Comparison of ENCODE assay signal across 20 cellular contexts in the genomic region with DNA sequence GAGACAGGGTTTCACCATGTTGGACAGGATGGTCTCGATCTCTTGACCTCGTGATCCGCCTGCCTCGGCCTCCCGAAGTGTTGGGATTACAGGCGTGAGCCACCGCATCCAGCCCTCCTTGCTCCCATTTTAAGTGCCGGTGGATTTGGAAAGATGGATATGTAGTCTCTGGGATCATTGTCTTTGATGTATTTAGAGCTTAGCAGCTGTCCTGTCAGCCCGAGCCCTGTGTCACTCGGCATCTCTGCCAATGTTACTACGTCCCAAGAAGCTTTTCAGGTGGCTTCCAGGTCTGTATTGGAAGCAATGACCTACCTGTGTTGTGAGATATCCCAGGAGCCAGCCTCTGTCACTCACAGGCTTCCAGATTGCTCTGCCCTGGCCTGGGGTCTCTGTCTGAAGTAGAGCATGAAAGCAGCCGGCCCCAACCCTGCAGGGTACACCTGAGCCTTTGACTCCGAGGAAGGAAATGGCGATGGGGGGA. TPM values are rescaled to one million over a fixed set of nuclear protein-coding genes. Genes with fewer than 3 reads are reported as not detected.
DNase-seq lines count a peak whose midpoint lies in the region; ATAC-seq and TF ChIP-seq lines count a peak whose summit lies in the region.
"Had no signal": no experiment of that assay in that cellular context is flagged by ENCODE, and none has a peak within 500 bp of the region (broad histone marks: within the 10 kb centered on the region; RNA-seq: fewer than 3 reads in every experiment).

No MANE protein-coding gene starts in this region.

- H3K4me1 ChIP-seq in CD4-positive, CD25-positive, alpha-beta regulatory T cell (ENCODE audit: control insufficient read depth, insufficient read depth, low read length, poor library complexity, severe bottlenecking), result peaks cover 79% of the 10 kb centered on the region
- peaks cover 21% of the 10 kb centered on the region for H3K4me1 ChIP-seq in foreskin keratinocyte
- H3K4me1 ChIP-seq: prostate gland had no signal

- no peak overlapping the region for H3K27ac ChIP-seq in CD4-positive, CD25-positive, alpha-beta regulatory T cell (ENCODE audit: insufficient read depth, low read length, poor library complexity, severe bottlenecking)
- no peak overlapping the region for H3K27ac ChIP-seq in foreskin keratinocyte
- H3K27ac ChIP-seq: HL-60, left lung, prostate gland, transverse colon had no signal

- H3K4me3 ChIP-seq in CD4-positive, CD25-positive, alpha-beta regulatory T cell (ENCODE audit: low read depth, low read length), result no peak overlapping the region
- H3K4me3 ChIP-seq: left lung, prostate gland, transverse colon had no signal

- no peaks in the 10 kb centered on the region for H3K36me3 ChIP-seq in CD4-positive, CD25-positive, alpha-beta regulatory T cell (ENCODE audit: control insufficient read depth, insufficient read depth, low read length)
- H3K36me3 ChIP-seq: left lung, prostate gland, transverse colon had no signal

- TF ChIP-seq CTCF in foreskin keratinocyte (conservative IDR thresholded peaks at IDR 0.05) (no peak), endothelial cell (IDR thresholded peaks at IDR 0.05; ENCODE audit: unreplicated experiment) (no peak)

- no peak overlapping the region for H3K4me3 Mint-ChIP-seq in activated CD4-positive, alpha-beta T cell treated with anti-CD3 and anti-CD28 coated beads for 36 hours
- H3K4me3 Mint-ChIP-seq in CD4-positive, CD25-positive, alpha-beta regulatory T cell, result peak overlapping the region in 3 of 4 donors; percentile 16 to 61 (median 58)
- H3K4me3 Mint-ChIP-seq in activated T-helper 1 cell treated with anti-CD3 and anti-CD28 coated beads, Interleukin-12 subunit alpha, Interleukin-12 subunit beta, Interleukin-2, Interleukin-4 antibody, amounts not matched to agents 30 ng/mL and 10 ng/mL and 1 ng/mL, durations not matched to agents 14 hours and 24 hours and 36 hours, result no peak overlapping the region
- peak overlapping the region in 5 of 10 donors; percentile 13 to 69 (median 31) for H3K4me3 Mint-ChIP-seq in naive thymus-derived CD8-positive, alpha-beta T cell
- H3K4me3 Mint-ChIP-seq in endothelial cell (ENCODE audit: unreplicated experiment), result no peak overlapping the region

- no peaks in the 10 kb centered on the region for H3K9me3 ChIP-seq in CD4-positive, CD25-positive, alpha-beta regulatory T cell (ENCODE audit: control insufficient read depth in 2 of 2, low read length in 2 of 2)
- H3K9me3 ChIP-seq: left lung, prostate gland, transverse colon had no signal

- H3K4me1 Mint-ChIP-seq in activated CD4-positive, alpha-beta T cell treated with anti-CD3 and anti-CD28 coated beads for 36 hours, result peaks cover 92% of the 10 kb centered on the region
- H3K4me1 Mint-ChIP-seq in CD4-positive, CD25-positive, alpha-beta regulatory T cell, result peaks cover 44 to 91% (median 71%) of the 10 kb centered on the region in 4 donors
- peaks cover 86% of the 10 kb centered on the region for H3K4me1 Mint-ChIP-seq in activated T-helper 1 cell treated with anti-CD3 and anti-CD28 coated beads, Interleukin-12 subunit alpha, Interleukin-12 subunit beta, Interleukin-2, Interleukin-4 antibody, amounts not matched to agents 30 ng/mL and 10 ng/mL and 1 ng/mL, durations not matched to agents 14 hours and 24 hours and 36 hours (ENCODE audit: low read depth)
- H3K4me1 Mint-ChIP-seq in naive thymus-derived CD8-positive, alpha-beta T cell, result peaks cover 51 to 96% (median 81%) of the 10 kb centered on the region in 4 donors
- H3K4me1 Mint-ChIP-seq in endothelial cell (ENCODE audit: unreplicated experiment), result peaks cover 59% of the 10 kb centered on the region

- CTCF ChIA-PET in activated CD4-positive, alpha-beta T cell treated with anti-CD3 and anti-CD28 coated beads for 36 hours (lab: Charles Lee), result interaction anchor here (0.8 to 3.0 kb wide), 7 partner anchors 15 to 98 kb away, joined by 4 to 15 read pairs (median 5); no protein-coding TSS in a partner anchor

- no peak for ATAC-seq in activated CD4-positive, alpha-beta T cell treated with anti-CD3 and anti-CD28 coated beads for 36 hours
- ATAC-seq in CD4-positive, CD25-positive, alpha-beta regulatory T cell (ENCODE audit: low read depth in 2 of 2), result no peak
- ATAC-seq in naive thymus-derived CD8-positive, alpha-beta T cell, result no peak
- no peak for ATAC-seq in foreskin keratinocyte
- no peak for ATAC-seq in GM19467 (IDR thresholded peaks at IDR 0.05; ENCODE audit: unreplicated experiment)
- ATAC-seq: left lung had no signal

- no peaks in the 10 kb centered on the region for H3K9me3 Mint-ChIP-seq in activated CD4-positive, alpha-beta T cell treated with anti-CD3 and anti-CD28 coated beads for 36 hours (ENCODE audit: low read depth)
- H3K9me3 Mint-ChIP-seq in CD4-positive, CD25-positive, alpha-beta regulatory T cell, result no peaks in the 10 kb centered on the region
- no peaks in the 10 kb centered on the region for H3K9me3 Mint-ChIP-seq in activated T-helper 1 cell treated with anti-CD3 and anti-CD28 coated beads, Interleukin-12 subunit alpha, Interleukin-12 subunit beta, Interleukin-2, Interleukin-4 antibody, amounts not matched to agents 30 ng/mL and 10 ng/mL and 1 ng/mL, durations not matched to agents 14 hours and 24 hours and 36 hours
- no peaks in the 10 kb centered on the region for H3K9me3 Mint-ChIP-seq in naive thymus-derived CD8-positive, alpha-beta T cell
- no peaks in the 10 kb centered on the region for H3K9me3 Mint-ChIP-seq in endothelial cell (ENCODE audit: unreplicated experiment)

- H3K27ac Mint-ChIP-seq in activated CD4-positive, alpha-beta T cell treated with anti-CD3 and anti-CD28 coated beads for 36 hours, result peak overlapping the region; percentile 76
- peak overlapping the region; percentile 31 to 69 (median 48) for H3K27ac Mint-ChIP-seq in CD4-positive, CD25-positive, alpha-beta regulatory T cell
- peak overlapping the region; percentile 57 for H3K27ac Mint-ChIP-seq in activated T-helper 1 cell treated with anti-CD3 and anti-CD28 coated beads, Interleukin-12 subunit alpha, Interleukin-12 subunit beta, Interleukin-2, Interleukin-4 antibody, amounts not matched to agents 30 ng/mL and 10 ng/mL and 1 ng/mL, durations not matched to agents 14 hours and 24 hours and 36 hours
- H3K27ac Mint-ChIP-seq in naive thymus-derived CD8-positive, alpha-beta T cell, result peak overlapping the region; percentile 9 to 88 (median 65)
- H3K27ac Mint-ChIP-seq in endothelial cell (ENCODE audit: unreplicated experiment), result no peak overlapping the region

- no peak for DNase-seq in activated CD4-positive, alpha-beta T cell treated with anti-CD3 and anti-CD28 coated beads for 36 hours
- no peak for DNase-seq in activated CD4-positive, alpha-beta T cell treated with anti-CD3 and anti-CD28 coated beads, Interleukin-2, amount 50 U/mL, for 48 hours
- no peak for DNase-seq in CD4-positive, CD25-positive, alpha-beta regulatory T cell
- DNase-seq in activated T-helper 1 cell treated with anti-CD3 and anti-CD28 coated beads, Interleukin-12 subunit alpha, Interleukin-12 subunit beta, Interleukin-2, Interleukin-4 antibody, amounts not matched to agents 30 ng/mL and 10 ng/mL and 1 ng/mL, durations not matched to agents 14 hours and 24 hours and 36 hours (ENCODE audit: low spot score), result no peak
- DNase-seq in naive thymus-derived CD8-positive, alpha-beta T cell, result no peak
- DNase-seq in foreskin keratinocyte, result no peak
- DNase-seq in endothelial cell (ENCODE audit: low spot score), result no peak
- DNase-seq: 8988T; activated CD4-positive, CD25-positive, alpha-beta regulatory T cell treated with anti-CD3 and anti-CD28 coated beads, Interleukin-2, amount 50 U/mL, for 72 hours; C1 segment of cervical spinal cord; KBM-7; left lung; NCI-H2081 treated with DMSO at 0.1 percent for 48 hours; NCI-H524 treated with DMSO at 0.1 percent for 48 hours; OCI-M1; T-helper 9 cell; transverse colon had no signal

- H3K27me3 ChIP-seq in CD4-positive, CD25-positive, alpha-beta regulatory T cell (ENCODE audit: control insufficient read depth, insufficient read depth, low read length), result no peaks in the 10 kb centered on the region
- H3K27me3 ChIP-seq in foreskin keratinocyte, result no peaks in the 10 kb centered on the region
- H3K27me3 ChIP-seq: left lung, transverse colon had no signal

- POLR2A ChIA-PET in activated CD4-positive, alpha-beta T cell treated with anti-CD3 and anti-CD28 coated beads for 36 hours (lab: Charles Lee), result interaction anchor here (0.6 to 1.0 kb wide), 2 partner anchors 15 to 23 kb away, joined by 3 read pairs; no protein-coding TSS in a partner anchor
- POLR2A ChIA-PET in naive thymus-derived CD8-positive, alpha-beta T cell (lab: Charles Lee), result interaction anchor here (1.1 to 1.4 kb wide), 2 partner anchors 11 to 29 kb away, joined by 3 read pairs; no protein-coding TSS in a partner anchor

- no peaks in the 10 kb centered on the region for H3K36me3 Mint-ChIP-seq in activated CD4-positive, alpha-beta T cell treated with anti-CD3 and anti-CD28 coated beads for 36 hours (ENCODE audit: low read depth)
- peaks cover 3% of the 10 kb centered on the region for H3K36me3 Mint-ChIP-seq in CD4-positive, CD25-positive, alpha-beta regulatory T cell
- H3K36me3 Mint-ChIP-seq in activated T-helper 1 cell treated with anti-CD3 and anti-CD28 coated beads, Interleukin-12 subunit alpha, Interleukin-12 subunit beta, Interleukin-2, Interleukin-4 antibody, amounts not matched to agents 30 ng/mL and 10 ng/mL and 1 ng/mL, durations not matched to agents 14 hours and 24 hours and 36 hours (ENCODE audit: low read depth), result no peaks in the 10 kb centered on the region
- peaks cover 0 to 2% (median 0%) of the 10 kb centered on the region in 3 donors for H3K36me3 Mint-ChIP-seq in naive thymus-derived CD8-positive, alpha-beta T cell
- H3K36me3 Mint-ChIP-seq in endothelial cell (ENCODE audit: low read depth, unreplicated experiment), result peaks cover 5% of the 10 kb centered on the region

- intact Hi-C loops in activated CD4-positive, alpha-beta T cell treated with anti-CD3 and anti-CD28 coated beads for 36 hours (cut with DNase I, micrococcal nuclease), result loop anchor here (10.0 kb wide), 2 partner anchors 522 to 632 kb away; no protein-coding TSS in a partner anchor
- intact Hi-C loops in activated T-helper 1 cell treated with anti-CD3 and anti-CD28 coated beads, Interleukin-12 subunit alpha, Interleukin-12 subunit beta, Interleukin-2, Interleukin-4 antibody, amounts not matched to agents 30 ng/mL and 10 ng/mL and 1 ng/mL, durations not matched to agents 14 hours and 24 hours and 36 hours (cut with micrococcal nuclease), result no loop called here

- H3K27me3 Mint-ChIP-seq in activated CD4-positive, alpha-beta T cell treated with anti-CD3 and anti-CD28 coated beads for 36 hours, result no peaks in the 10 kb centered on the region
- H3K27me3 Mint-ChIP-seq in CD4-positive, CD25-positive, alpha-beta regulatory T cell, result no peaks in the 10 kb centered on the region
- no peaks in the 10 kb centered on the region for H3K27me3 Mint-ChIP-seq in activated T-helper 1 cell treated with anti-CD3 and anti-CD28 coated beads, Interleukin-12 subunit alpha, Interleukin-12 subunit beta, Interleukin-2, Interleukin-4 antibody, amounts not matched to agents 30 ng/mL and 10 ng/mL and 1 ng/mL, durations not matched to agents 14 hours and 24 hours and 36 hours (ENCODE audit: insufficient read depth)
- no peaks in the 10 kb centered on the region for H3K27me3 Mint-ChIP-seq in naive thymus-derived CD8-positive, alpha-beta T cell
- peaks cover 3% of the 10 kb centered on the region for H3K27me3 Mint-ChIP-seq in endothelial cell (ENCODE audit: unreplicated experiment)

RNA-seq across cellular contexts. Expression of gene MAP4K4, which starts 35.3 kb away (rescaled TPM):
- 10 to 100 TPM; 62.3 to 70.2 TPM for total RNA-seq in activated CD4-positive, alpha-beta T cell treated with anti-CD3 and anti-CD28 coated beads for 36 hours
- total RNA-seq in CD4-positive, CD25-positive, alpha-beta regulatory T cell, result 179 TPM
- polyA plus RNA-seq in CD4-positive, CD25-positive, alpha-beta regulatory T cell, result 10 to 100 TPM in 2 of 4 donors, 1 to 10 TPM in 2; 6.7 to 22.3 (median 11.4) TPM
- total RNA-seq in activated T-helper 1 cell treated with anti-CD3 and anti-CD28 coated beads, Interleukin-12 subunit alpha, Interleukin-12 subunit beta, Interleukin-2, Interleukin-4 antibody, amounts not matched to agents 30 ng/mL and 10 ng/mL and 1 ng/mL, durations not matched to agents 14 hours and 24 hours and 36 hours, result 54.3 and 54.5 TPM in 2 replicates
- total RNA-seq in naive thymus-derived CD8-positive, alpha-beta T cell, result 100 to 1,000 TPM; 116 to 122 TPM
- polyA plus RNA-seq in naive thymus-derived CD8-positive, alpha-beta T cell, result 10 to 100 TPM in 2 of 3 donors, 1 to 10 TPM in 1; 9.5 to 26.6 (median 13.0) TPM
- total RNA-seq in foreskin keratinocyte, result 99.2 and 107 TPM in 2 replicates
- polyA plus RNA-seq in foreskin keratinocyte, result 40.3 and 41.7 TPM in 2 replicates
- total RNA-seq in endothelial cell (ENCODE audit: unreplicated experiment), result 427 TPM

Comparison
In these comparisons a context has a peak if more than half of its experiments do, and no peak if none do; other contexts are left out.
1. H3K4me3 Mint-ChIP-seq: peak in CD4-positive, CD25-positive, alpha-beta regulatory T cell (3 of 4); none in activated CD4-positive, alpha-beta T cell treated with anti-CD3 and anti-CD28 coated beads for 36 hours (single experiment), activated T-helper 1 cell treated with anti-CD3 and anti-CD28 coated beads, Interleukin-12 subunit alpha, Interleukin-12 subunit beta, Interleukin-2, Interleukin-4 antibody, amounts not matched to agents 30 ng/mL and 10 ng/mL and 1 ng/mL, durations not matched to agents 14 hours and 24 hours and 36 hours (single experiment) and endothelial cell (single experiment).